8 cellular contexts compared by ENCODE assay signal in genomic region chr21:41739011-41739410, GRCh38.
"Had no signal": no experiment of that assay in that cellular context is flagged by ENCODE, and none has a peak within 500 bp of the region (broad histone marks: within the 10 kb centered on the region; RNA-seq: fewer than 3 reads in every experiment).

No MANE protein-coding gene starts in this region.

- H3K4me3 Mint-ChIP-seq: HFFc6 had no signal

- H2AFZ ChIP-seq: GM23248 had no signal

- H3K4me1 ChIP-seq: HAP-1 had no signal

- ATAC-seq: HCT116 had no signal

- H3K9ac ChIP-seq: GM23248 had no signal

- H3K27ac Mint-ChIP-seq: HFFc6 had no signal

- FAIRE-seq: HTR-8/SVneo had no signal

- H3K27ac ChIP-seq: GM23248 had no signal

- H3K9me3 ChIP-seq: HAP-1 had no signal

- H3K36me3 ChIP-seq: HAP-1 had no signal

- DNase-seq: GM23248, GOT3, H7, HFFc6, IMR-90 had no signal

- H3K4me3 ChIP-seq: GM23248, HAP-1 had no signal
